ENCODE assay signal across 8 cellular contexts in genomic region chr16:2008009-2008526, GRCh38. TPM values are rescaled to one million over a fixed set of nuclear protein-coding genes. Genes with fewer than 3 reads are reported as not detected.
DNase-seq lines count a peak whose midpoint lies in the region; ATAC-seq and TF ChIP-seq lines count a peak whose summit lies in the region.

No MANE protein-coding gene starts in this region.

- peaks cover 9% of the 10 kb centered on the region for H3K36me3 ChIP-seq in SJCRH30

- no peak for TF ChIP-seq CTCF in progenitor cell of endocrine pancreas (IDR thresholded peaks at IDR 0.05; ENCODE audit: unreplicated experiment)

- peak overlapping the region; percentile 89 for H3K27ac Mint-ChIP-seq in activated CD4-positive, alpha-beta T cell treated with anti-CD3 and anti-CD28 coated beads for 36 hours
- peak overlapping the region; percentile 46 for H3K27ac Mint-ChIP-seq in progenitor cell of endocrine pancreas

- POLR2A ChIA-PET in activated CD4-positive, alpha-beta T cell treated with anti-CD3 and anti-CD28 coated beads for 36 hours (lab: Charles Lee) = interaction anchor here (0.6 to 1.4 kb wide), 2 partner anchors 44 to 147 kb away, joined by 3 to 4 read pairs; partner anchors contain the start of gene TRAF7

- H3K9me3 ChIP-seq in SJCRH30 (replicated peaks) = no peaks in the 10 kb centered on the region

- no peak overlapping the region for H3K27ac ChIP-seq in SJCRH30

- H3K4me3 ChIP-seq in SJCRH30 = peak overlapping the region; percentile 71; the same call in 1 of the 2 replicates

- no peaks in the 10 kb centered on the region for H3K27me3 Mint-ChIP-seq in activated CD4-positive, alpha-beta T cell treated with anti-CD3 and anti-CD28 coated beads for 36 hours
- H3K27me3 Mint-ChIP-seq in progenitor cell of endocrine pancreas = no peaks in the 10 kb centered on the region

- intact Hi-C loops in activated CD4-positive, alpha-beta T cell treated with anti-CD3 and anti-CD28 coated beads for 36 hours (cut with DNase I, micrococcal nuclease) = loop anchor here (2.0 to 10.0 kb wide), 5 partner anchors 13 to 327 kb away; partner anchors contain the start of genes MLST8 (in 1 of the 2) and RPS2 (in 1 of the 2)

- peak; percentile 53 for DNase-seq in activated CD4-positive, alpha-beta T cell treated with anti-CD3 and anti-CD28 coated beads for 36 hours
- no peak for DNase-seq in activated CD4-positive, alpha-beta T cell treated with anti-CD3 and anti-CD28 coated beads for 4 hours
- no peak for DNase-seq in SJCRH30
- DNase-seq in erythroblast (lab: John Stamatoyannopoulos, UW) = peak; percentile 36 to 49
- no peak for DNase-seq in progenitor cell of endocrine pancreas (ENCODE audit: low spot score, unreplicated experiment)
- DNase-seq in NAMALWA (ENCODE audit: low spot score) = no peak

- peaks cover 41% of the 10 kb centered on the region for H3K4me1 Mint-ChIP-seq in activated CD4-positive, alpha-beta T cell treated with anti-CD3 and anti-CD28 coated beads for 36 hours
- H3K4me1 Mint-ChIP-seq in progenitor cell of endocrine pancreas (ENCODE audit: low read depth) = peaks cover 21% of the 10 kb centered on the region

- no peak for ATAC-seq in activated CD4-positive, alpha-beta T cell treated with anti-CD3 and anti-CD28 coated beads for 36 hours
- ATAC-seq in HG03342 (IDR thresholded peaks at IDR 0.05; ENCODE audit: unreplicated experiment) (no peak), GM21447 (IDR thresholded peaks at IDR 0.05; ENCODE audit: unreplicated experiment) (no peak)

- CTCF ChIA-PET in activated CD4-positive, alpha-beta T cell treated with anti-CD3 and anti-CD28 coated beads for 36 hours (lab: Charles Lee) = interaction anchor here (1.3 to 1.4 kb wide), 3 partner anchors 14 to 132 kb away, joined by 4 to 8 read pairs (median 6); partner anchors contain the start of gene PKD1

- H3K27me3 ChIP-seq in SJCRH30 = no peaks in the 10 kb centered on the region

- no peaks in the 10 kb centered on the region for H3K9me3 Mint-ChIP-seq in activated CD4-positive, alpha-beta T cell treated with anti-CD3 and anti-CD28 coated beads for 36 hours (ENCODE audit: low read depth)
- no peaks in the 10 kb centered on the region for H3K9me3 Mint-ChIP-seq in progenitor cell of endocrine pancreas (ENCODE audit: low read depth)

- H3K36me3 Mint-ChIP-seq in activated CD4-positive, alpha-beta T cell treated with anti-CD3 and anti-CD28 coated beads for 36 hours (ENCODE audit: low read depth) = peaks cover 28% of the 10 kb centered on the region
- peaks cover 2% of the 10 kb centered on the region for H3K36me3 Mint-ChIP-seq in progenitor cell of endocrine pancreas (ENCODE audit: insufficient read depth)

- peaks cover 28% of the 10 kb centered on the region for H3K4me1 ChIP-seq in SJCRH30

- peak; percentile 36 for TF ChIP-seq POLR2A in erythroblast (IDR thresholded peaks at IDR 0.05; ENCODE audit: low read length)

- H3K4me3 Mint-ChIP-seq in activated CD4-positive, alpha-beta T cell treated with anti-CD3 and anti-CD28 coated beads for 36 hours = peak overlapping the region; percentile 82
- H3K4me3 Mint-ChIP-seq in progenitor cell of endocrine pancreas (ENCODE audit: low read depth) = peak overlapping the region; percentile 72

RNA-seq across cellular contexts. Expression of gene ZNF598, which starts 1.6 kb away (rescaled TPM):
- total RNA-seq in activated CD4-positive, alpha-beta T cell treated with anti-CD3 and anti-CD28 coated beads for 36 hours = 10 to 100 TPM; 64.6 to 69.8 TPM
- 22.9 and 25.6 TPM in 2 replicates for total RNA-seq in SJCRH30 (2014; rRNA removed; shearing (Covaris generic))
- total RNA-seq in progenitor cell of endocrine pancreas = 41.5 and 43.6 TPM in 2 replicates

RNA-seq across cellular contexts. Expression of gene NPW, which starts 11.5 kb away (rescaled TPM):
- total RNA-seq in activated CD4-positive, alpha-beta T cell treated with anti-CD3 and anti-CD28 coated beads for 36 hours = 1 to 10 TPM; 2.0 to 2.8 TPM
- 1.6 TPM in 2 replicates for total RNA-seq in SJCRH30 (2014; rRNA removed; shearing (Covaris generic))
- 5.0 and 5.3 TPM in 2 replicates for total RNA-seq in progenitor cell of endocrine pancreas

RNA-seq across cellular contexts. Expression of gene SYNGR3, which starts 18.3 kb away (rescaled TPM):
- total RNA-seq in activated CD4-positive, alpha-beta T cell treated with anti-CD3 and anti-CD28 coated beads for 36 hours = 1 to 10 TPM; 4.8 to 5.9 TPM
- total RNA-seq in SJCRH30 (2014; rRNA removed; shearing (Covaris generic)) = 0.73 and 0.81 TPM in 2 replicates
- 3.0 and 3.3 TPM in 2 replicates for total RNA-seq in progenitor cell of endocrine pancreas

RNA-seq across cellular contexts. Expression of gene NHERF2, which starts 18.6 kb away (rescaled TPM):
- total RNA-seq in activated CD4-positive, alpha-beta T cell treated with anti-CD3 and anti-CD28 coated beads for 36 hours = 1 to 10 TPM; 1.9 to 2.7 TPM
- 6.4 and 8.0 TPM in 2 replicates for total RNA-seq in SJCRH30 (2014; rRNA removed; shearing (Covaris generic))
- 8.4 and 10.3 TPM in 2 replicates for total RNA-seq in progenitor cell of endocrine pancreas

RNA-seq across cellular contexts. Expression of gene GFER, which starts 24.1 kb away (rescaled TPM):
- total RNA-seq in activated CD4-positive, alpha-beta T cell treated with anti-CD3 and anti-CD28 coated beads for 36 hours = 10 to 100 TPM; 25.0 to 25.8 TPM
- 20.6 and 32.2 TPM in 2 replicates for total RNA-seq in SJCRH30 (2014; rRNA removed; shearing (Covaris generic))
- 27.1 and 32.9 TPM in 2 replicates for total RNA-seq in progenitor cell of endocrine pancreas

Comparison
In these comparisons a context has a peak if more than half of its experiments do, and no peak if none do; other contexts are left out.
1. DNase-seq: peak in activated CD4-positive, alpha-beta T cell treated with anti-CD3 and anti-CD28 coated beads for 36 hours (single experiment) and erythroblast (2 of 2); none in activated CD4-positive, alpha-beta T cell treated with anti-CD3 and anti-CD28 coated beads for 4 hours (0 of 2), SJCRH30 (0 of 2), progenitor cell of endocrine pancreas (single experiment) and NAMALWA (single experiment).